ENCODE assay signal across 8 cellular contexts in the genomic region with DNA sequence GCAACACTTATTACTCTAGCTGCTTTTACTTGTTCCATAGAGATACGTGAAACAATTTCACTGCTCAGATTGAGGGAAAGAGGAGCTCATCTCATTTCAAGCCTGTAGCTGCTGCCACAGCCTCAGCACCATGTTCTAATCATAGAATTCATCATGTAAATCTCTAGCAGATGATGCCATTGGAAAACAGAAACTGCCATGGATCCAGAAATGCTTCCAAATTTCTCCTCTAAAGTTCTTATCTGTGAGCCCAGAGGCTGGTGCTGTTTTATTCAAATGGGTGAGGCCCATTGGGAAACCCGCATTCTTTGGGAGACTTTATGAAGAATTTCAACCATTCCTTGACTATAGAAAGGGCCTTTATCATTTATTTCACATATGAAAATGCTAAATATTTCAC. TPM values are rescaled to one million over a fixed set of nuclear protein-coding genes. Genes with fewer than 3 reads are reported as not detected.
DNase-seq lines count a peak whose midpoint lies in the region; ATAC-seq and TF ChIP-seq lines count a peak whose summit lies in the region.

No MANE protein-coding gene starts in this region.

- H3K23ac ChIP-seq in mesenchymal stem cell (ENCODE audit: low read length in 2 of 2) = no peak overlapping the region

- ATAC-seq in heart left ventricle (no peak), left ventricle myocardium superior (no peak), upper lobe of right lung (no peak), GM21423 (IDR thresholded peaks at IDR 0.05; ENCODE audit: unreplicated experiment) (no peak)

- H3K4me1 ChIP-seq in heart left ventricle = peaks cover 2 to 77% (median 34%) of the 10 kb centered on the region in 12 donors
- peaks cover 7% of the 10 kb centered on the region for H3K4me1 ChIP-seq in mesenchymal stem cell (ENCODE audit: control insufficient read depth, insufficient read depth, low read depth, low read length)
- H3K4me1 ChIP-seq in upper lobe of right lung = peaks cover 48% of the 10 kb centered on the region

- no peaks in the 10 kb centered on the region for H3K9me3 ChIP-seq in heart left ventricle
- no peaks in the 10 kb centered on the region for H3K9me3 ChIP-seq in mesenchymal stem cell (ENCODE audit: control insufficient read depth, low read length)
- H3K9me3 ChIP-seq in upper lobe of right lung = no peaks in the 10 kb centered on the region

- no peak overlapping the region for H2BK12ac ChIP-seq in mesenchymal stem cell (ENCODE audit: low read length in 2 of 2)

- no peak overlapping the region for H3K14ac ChIP-seq in mesenchymal stem cell (ENCODE audit: low read length in 2 of 2)

- H3K27me3 ChIP-seq in heart left ventricle (no peaks in the 10 kb centered on the region), mesenchymal stem cell (ENCODE audit: control insufficient read depth in 1 of 2, insufficient read depth in 1 of 2, low read length in 2 of 2) (no peaks in the 10 kb centered on the region), upper lobe of right lung (no peaks in the 10 kb centered on the region)

- peak overlapping the region in 1 of 2 experiments; percentile 71 for H3K4ac ChIP-seq in mesenchymal stem cell (ENCODE audit: low read depth in 1 of 2, low read length in 2 of 2)

- H2BK15ac ChIP-seq in mesenchymal stem cell (ENCODE audit: low read depth, poor library complexity, severe bottlenecking) = no peak overlapping the region

- H4K91ac ChIP-seq in mesenchymal stem cell (ENCODE audit: low read length) = no peak overlapping the region

- no peak overlapping the region for H2BK120ac ChIP-seq in mesenchymal stem cell (ENCODE audit: low read depth, low read length)

- peak overlapping the region; percentile 54 to 99 (median 92) for H3K4me3 ChIP-seq in heart left ventricle
- H3K4me3 ChIP-seq in mesenchymal stem cell (ENCODE audit: insufficient read depth in 1 of 2, low read depth in 1 of 2, low read length in 2 of 2) = peak overlapping the region in 1 of 2 experiments; percentile 96
- H3K4me3 ChIP-seq in upper lobe of right lung = peak overlapping the region; percentile 99

- peak overlapping the region; percentile 97 for H3K4me2 ChIP-seq in mesenchymal stem cell (ENCODE audit: low read length, poor library complexity, severe bottlenecking)

- DNase-seq in heart left ventricle = no peak
- no peak for DNase-seq in left ventricle myocardium superior
- peak; percentile 40 for DNase-seq in amniotic epithelial cell (ENCODE audit: low read depth)
- no peak for DNase-seq in mesenchymal stem cell
- DNase-seq in upper lobe of right lung = no peak
- no peak for DNase-seq in SHP77 treated with DMSO at 0.1 percent for 48 hours (lab: John Stamatoyannopoulos, UW)
- DNase-seq in DMS53 (lab: John Stamatoyannopoulos, UW) = no peak

- no peak overlapping the region for H4K8ac ChIP-seq in mesenchymal stem cell (ENCODE audit: low read length)

- H3K36me3 ChIP-seq in heart left ventricle (peaks cover 0 to 12% (median 0%) of the 10 kb centered on the region in 9 donors), mesenchymal stem cell (ENCODE audit: control insufficient read depth in 1 of 2, insufficient read depth in 2 of 2, low read depth in 1 of 2, low read length in 2 of 2) (peaks cover 3 to 5% of the 10 kb centered on the region in 2 experiments), upper lobe of right lung (peaks cover 9% of the 10 kb centered on the region)

- no peak overlapping the region for H2AK5ac ChIP-seq in mesenchymal stem cell (ENCODE audit: low read length, severe bottlenecking)

- TF ChIP-seq CTCF in heart left ventricle (IDR thresholded peaks at IDR 0.05) = no peak
- no peak for TF ChIP-seq CTCF in upper lobe of right lung (IDR thresholded peaks at IDR 0.05)

- peak overlapping the region in 11 of 12 donors; percentile 93 to 100 (median 99) for H3K27ac ChIP-seq in heart left ventricle
- H3K27ac ChIP-seq in mesenchymal stem cell (ENCODE audit: low read length, poor library complexity, severe bottlenecking) = no peak overlapping the region
- H3K27ac ChIP-seq in upper lobe of right lung = peak overlapping the region; percentile 96

- WGBS in heart left ventricle, 4 donors = 39 to 57% (median 49%) methylated on average over 2 of the region's 2 CpGs
- WGBS in mesenchymal stem cell = 48% methylated on average over 1 of the region's 2 CpGs

- peak overlapping the region in 1 of 2 experiments; percentile 21 for H3K18ac ChIP-seq in mesenchymal stem cell (ENCODE audit: low read depth in 1 of 2, low read length in 2 of 2)

- no peak overlapping the region for H2AFZ ChIP-seq in mesenchymal stem cell (ENCODE audit: low read depth, low read length)

- intact Hi-C loops in heart left ventricle (cut with DNase I) = loop anchor here in 3 of 10 donors (10.0 kb wide), 2 partner anchors 205 to 255 kb away; no protein-coding TSS in a partner anchor
- intact Hi-C loops in left ventricle myocardium superior (cut with micrococcal nuclease) = loop anchor here (10.0 kb wide), 1 partner anchor 165 kb away; no protein-coding TSS in a partner anchor
- intact Hi-C loops in upper lobe of right lung (cut with DNase I) = no loop called here

- peak overlapping the region; percentile 87 for H3K9ac ChIP-seq in mesenchymal stem cell (ENCODE audit: low read length)

- no peak for TF ChIP-seq POLR2A in heart left ventricle (IDR thresholded peaks at IDR 0.05)

- H2BK5ac ChIP-seq in mesenchymal stem cell (ENCODE audit: low read depth, low read length, poor library complexity, severe bottlenecking) = no peak overlapping the region

- no peaks in the 10 kb centered on the region for H3K79me1 ChIP-seq in mesenchymal stem cell (replicated peaks; ENCODE audit: low read length, poor library complexity, severe bottlenecking)

RNA-seq across cellular contexts. Expression of gene CDC42EP3, which starts 1.9 kb away (rescaled TPM):
- total RNA-seq in heart left ventricle (100 to 1,000 TPM in 6 of 9 donors, 10 to 100 TPM in 3; 84.5 to 189 (median 124) TPM), left ventricle myocardium superior (89.5 TPM), upper lobe of right lung (71.1 TPM)
- polyA plus RNA-seq in heart left ventricle = 10 to 100 TPM; 32.5 to 52.8 TPM
- 117 TPM for polyA plus RNA-seq in mesenchymal stem cell (2013, experiment 1 of 2)
- polyA plus RNA-seq in mesenchymal stem cell (2013, experiment 2 of 2) = 117 TPM
